ENCODE assay signal across 4 cellular contexts in the genomic region with DNA sequence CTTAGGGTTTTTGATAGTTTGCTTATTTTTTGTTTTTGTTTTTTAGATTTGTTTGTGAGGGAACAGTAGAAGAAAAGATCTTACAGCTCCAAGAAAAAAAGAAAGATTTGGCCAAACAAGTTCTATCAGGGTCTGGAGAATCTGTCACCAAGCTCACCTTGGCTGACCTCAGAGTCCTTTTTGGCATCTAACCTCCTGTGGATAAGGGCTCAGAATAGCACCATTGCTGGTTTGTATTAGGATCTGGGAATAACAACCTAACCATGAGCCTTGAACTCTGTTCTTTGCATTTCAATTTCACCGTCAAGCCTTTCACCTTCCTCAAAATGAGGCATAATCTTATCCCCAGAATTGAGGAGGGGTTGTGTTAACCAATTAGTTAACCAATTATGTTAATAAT.
"Had no signal": no experiment of that assay in that cellular context is flagged by ENCODE, and none has a peak within 500 bp of the region (broad histone marks: within the 10 kb centered on the region; RNA-seq: fewer than 3 reads in every experiment).

No MANE protein-coding gene starts in this region.

- ATAC-seq: GM23338 had no signal

- H2AFZ ChIP-seq: GM23338 had no signal

- DNase-seq: H9, HCEC 1CT, IMR-90 had no signal

- H3K4me3 ChIP-seq: GM23338 had no signal

- H3K4me2 ChIP-seq: GM23338 had no signal
